8 cellular contexts compared by ENCODE assay signal in the genomic region with DNA sequence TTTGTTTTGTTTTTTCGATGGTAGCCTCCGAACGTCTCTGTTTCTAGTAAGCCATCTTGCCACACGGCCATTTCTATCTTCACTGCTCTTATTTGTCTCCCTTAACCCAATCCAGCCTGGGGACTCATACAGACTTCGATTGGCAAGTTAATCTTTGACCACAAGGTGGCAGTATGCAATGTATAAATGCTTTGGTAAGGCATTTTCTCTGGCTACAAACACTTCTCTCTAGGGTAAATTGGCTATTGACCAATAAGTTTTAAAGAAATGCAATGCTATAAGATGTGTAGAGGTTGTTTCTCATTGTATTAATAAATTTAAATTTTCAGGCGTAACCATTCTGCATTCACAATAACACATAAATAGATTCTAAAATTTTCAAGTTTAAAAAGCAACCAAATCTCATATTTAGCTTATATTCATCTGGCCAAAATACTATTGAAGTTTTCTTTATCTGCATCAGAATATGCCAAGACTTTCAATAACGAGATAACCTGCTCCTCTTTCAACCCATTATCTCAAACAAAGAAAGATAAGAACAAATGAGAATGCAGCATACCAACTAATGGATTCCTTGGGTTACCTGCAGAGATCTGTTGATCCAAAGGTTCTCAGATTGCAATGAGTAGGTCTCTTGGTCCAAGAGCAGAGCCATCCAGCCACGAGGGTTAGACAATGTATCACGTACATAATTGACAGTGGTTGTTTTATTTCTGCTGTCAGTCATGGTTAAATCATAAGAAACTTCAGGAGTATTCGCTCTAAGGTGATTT.
DNase-seq lines count a peak whose midpoint lies in the region; ATAC-seq and TF ChIP-seq lines count a peak whose summit lies in the region.

No MANE protein-coding gene starts in this region.

- H3K36me3 ChIP-seq in KMS-11 (ENCODE audit: insufficient read depth), result no peaks in the 10 kb centered on the region

- ATAC-seq in GM19395 (IDR thresholded peaks at IDR 0.05; ENCODE audit: unreplicated experiment) (peak; percentile 92), GM18858 (IDR thresholded peaks at IDR 0.05; ENCODE audit: unreplicated experiment) (no peak)

- no peak overlapping the region for H3K4me3 Mint-ChIP-seq in endothelial cell (ENCODE audit: unreplicated experiment)
- no peak overlapping the region for H3K4me3 Mint-ChIP-seq in neural crest cell

- H3K9me3 Mint-ChIP-seq in endothelial cell (ENCODE audit: unreplicated experiment) (no peaks in the 10 kb centered on the region), neural crest cell (peaks cover 18% of the 10 kb centered on the region)

- H3K79me2 ChIP-seq in KMS-11 (ENCODE audit: insufficient read depth, low read depth), result no peaks in the 10 kb centered on the region

- no peak overlapping the region for H3K4me2 ChIP-seq in KMS-11

- TF ChIP-seq CTCF in KMS-11 (conservative IDR thresholded peaks at IDR 0.05; ENCODE audit: low read depth, low read length), result peak; percentile 87
- peak; percentile 83 for TF ChIP-seq CTCF in endothelial cell (IDR thresholded peaks at IDR 0.05; ENCODE audit: unreplicated experiment)
- TF ChIP-seq CTCF in neural crest cell (conservative IDR thresholded peaks at IDR 0.05), result peak; percentile 86

- H3K4me1 ChIP-seq in KMS-11 (ENCODE audit: low read depth, poor library complexity, severe bottlenecking), result no peaks in the 10 kb centered on the region

- H3K27ac Mint-ChIP-seq in endothelial cell (ENCODE audit: unreplicated experiment) (no peak overlapping the region), neural crest cell (ENCODE audit: unreplicated experiment) (no peak overlapping the region)

- H3K27me3 ChIP-seq in KMS-11 (ENCODE audit: insufficient read depth, low read depth), result no peaks in the 10 kb centered on the region

- H2AFZ ChIP-seq in KMS-11 (ENCODE audit: low read depth), result no peak overlapping the region

- no peaks in the 10 kb centered on the region for H4K20me1 ChIP-seq in KMS-11 (ENCODE audit: insufficient read depth)

- H3K4me1 Mint-ChIP-seq in endothelial cell (ENCODE audit: unreplicated experiment), result no peaks in the 10 kb centered on the region
- H3K4me1 Mint-ChIP-seq in neural crest cell, result peaks cover 9% of the 10 kb centered on the region

- H3K27me3 Mint-ChIP-seq in endothelial cell (ENCODE audit: unreplicated experiment), result peaks cover 3% of the 10 kb centered on the region
- no peaks in the 10 kb centered on the region for H3K27me3 Mint-ChIP-seq in neural crest cell (ENCODE audit: low read depth)

- H3K36me3 Mint-ChIP-seq in endothelial cell (ENCODE audit: low read depth, unreplicated experiment) (no peaks in the 10 kb centered on the region), neural crest cell (ENCODE audit: low read depth) (peaks cover 20% of the 10 kb centered on the region)

- no peak overlapping the region for H3K9ac ChIP-seq in KMS-11

- DNase-seq in NCI-H2081 (lab: John Stamatoyannopoulos, UW) (peak; percentile 72 to 76), NCI-H2081 treated with DMSO at 0.1 percent for 48 hours (lab: John Stamatoyannopoulos, UW) (no peak), RKO (ENCODE audit: low spot score) (peak; percentile 74), endothelial cell (ENCODE audit: low spot score) (peak; percentile 57), neural crest cell (ENCODE audit: low read depth, low spot score) (peak; percentile 40)

- no peak overlapping the region for H3K4me3 ChIP-seq in KMS-11 (IDR thresholded peaks at IDR 0.05; ENCODE audit: insufficient read depth, low read depth, low read length)

- H3K27ac ChIP-seq in KMS-11, result no peak overlapping the region
